32 cellular contexts compared by ENCODE assay signal in the genomic region with DNA sequence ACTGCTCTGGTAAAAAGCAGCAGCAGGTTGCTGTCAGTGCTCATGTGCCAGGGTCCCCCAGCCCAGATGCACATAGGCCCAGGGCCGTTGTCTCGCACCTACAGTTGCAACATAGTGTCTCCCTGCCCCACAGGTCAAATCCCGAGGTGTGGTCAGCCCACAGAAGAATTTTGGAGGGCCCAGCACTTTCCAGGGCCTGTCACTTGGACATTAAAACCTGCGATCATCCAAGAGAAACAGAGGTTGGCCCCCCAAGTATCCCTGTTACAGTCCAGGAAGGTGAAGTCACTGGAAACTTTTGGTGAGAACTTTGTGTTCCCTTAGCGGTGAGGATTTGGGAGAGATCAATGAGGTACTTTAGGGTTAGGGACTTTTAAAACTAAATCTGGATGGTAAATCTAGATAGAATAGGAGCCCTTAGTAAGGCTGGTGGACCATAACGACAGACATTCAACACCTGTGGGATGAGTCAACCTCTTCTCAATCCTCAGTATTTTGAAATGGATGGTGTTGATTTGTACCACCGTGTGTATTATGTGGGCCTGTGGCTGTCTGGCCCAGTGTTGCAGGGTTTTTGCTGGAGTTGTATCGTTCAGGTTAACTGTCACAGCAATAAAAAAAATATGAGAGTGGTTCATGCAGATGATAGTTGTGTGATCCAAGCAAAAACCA. TPM values are rescaled to one million over a fixed set of nuclear protein-coding genes. Genes with fewer than 3 reads are reported as not detected.
DNase-seq lines count a peak whose midpoint lies in the region; ATAC-seq and TF ChIP-seq lines count a peak whose summit lies in the region.
"Had no signal": no experiment of that assay in that cellular context is flagged by ENCODE, and none has a peak within 500 bp of the region (broad histone marks: within the 10 kb centered on the region; RNA-seq: fewer than 3 reads in every experiment).

No MANE protein-coding gene starts in this region.

- no peaks in the 10 kb centered on the region for H3K9me3 ChIP-seq in GM23248 (ENCODE audit: low read depth)
- H3K9me3 ChIP-seq: testis had no signal

- H3K27me3 Mint-ChIP-seq in activated CD8-positive, alpha-beta T cell treated with anti-CD3 and anti-CD28 coated beads for 36 hours, result no peaks in the 10 kb centered on the region
- no peaks in the 10 kb centered on the region for H3K27me3 Mint-ChIP-seq in activated CD8-positive, alpha-beta T cell treated with anti-CD3 and anti-CD28 coated beads, Interleukin-2, amount 10 ng/mL, durations not matched to agents 7 days and 5 days (ENCODE audit: low read depth)
- H3K27me3 Mint-ChIP-seq: activated CD4-positive, alpha-beta T cell treated with anti-CD3 and anti-CD28 coated beads, Interleukin-2, amount 10 ng/mL, durations not matched to agents 24 days and 14 days; effector memory CD8-positive, alpha-beta T cell had no signal

- H3K4me1 Mint-ChIP-seq in activated CD8-positive, alpha-beta T cell treated with anti-CD3 and anti-CD28 coated beads for 36 hours (ENCODE audit: low read depth), result peaks cover 35% of the 10 kb centered on the region
- peaks cover 29% of the 10 kb centered on the region for H3K4me1 Mint-ChIP-seq in activated CD8-positive, alpha-beta T cell treated with anti-CD3 and anti-CD28 coated beads, Interleukin-2, amount 10 ng/mL, durations not matched to agents 7 days and 5 days (ENCODE audit: low read depth)

- H3K27ac Mint-ChIP-seq in activated CD8-positive, alpha-beta T cell treated with anti-CD3 and anti-CD28 coated beads for 36 hours, result no peak overlapping the region
- no peak overlapping the region for H3K27ac Mint-ChIP-seq in activated CD8-positive, alpha-beta T cell treated with anti-CD3 and anti-CD28 coated beads, Interleukin-2, amount 10 ng/mL, durations not matched to agents 7 days and 5 days
- H3K27ac Mint-ChIP-seq: activated CD4-positive, alpha-beta T cell treated with anti-CD3 and anti-CD28 coated beads, Interleukin-2, amount 10 ng/mL, durations not matched to agents 24 days and 14 days; activated T-cell treated with anti-CD3 and anti-CD28 coated beads, Interleukin-2, amount 50 U/mL, for 72 hours; stimulated activated memory B cell treated with anti-CD40 and anti-IgM and Interleukin-4, amounts not matched to agents 10 μg/mL and 1 μg/mL and 100 μg/mL, for 72 hours had no signal

- peak; percentile 38 for ATAC-seq in activated CD8-positive, alpha-beta T cell treated with anti-CD3 and anti-CD28 coated beads for 36 hours
- ATAC-seq in activated CD8-positive, alpha-beta T cell treated with anti-CD3 and anti-CD28 coated beads, Interleukin-2, amount 10 ng/mL, durations not matched to agents 7 days and 5 days, result no peak
- ATAC-seq in sciatic nerve, result peak; percentile 70
- ATAC-seq: activated T-cell treated with anti-CD3 and anti-CD28 coated beads, Interleukin-2, amount 50 U/mL, for 72 hours; effector memory CD8-positive, alpha-beta T cell; stimulated activated memory B cell treated with anti-CD40 and anti-IgM and Interleukin-4, amounts not matched to agents 10 μg/mL and 1 μg/mL and 100 μg/mL, for 72 hours had no signal

- H3K27ac ChIP-seq in GM23248 (no peak overlapping the region), coronary artery (peak overlapping the region; percentile 24 to 75)
- H3K27ac ChIP-seq: testis had no signal

- intact Hi-C loops in activated CD8-positive, alpha-beta T cell treated with anti-CD3 and anti-CD28 coated beads for 36 hours (cut with micrococcal nuclease), result no loop called here
- intact Hi-C loops in sciatic nerve (cut with DNase I), result no loop called here

- H2AFZ ChIP-seq in GM23248, result 0 out of 2 replicates have a peak overlapping the region, but pooled peaks have one; percentile 1

- CTCF ChIA-PET in activated CD8-positive, alpha-beta T cell treated with anti-CD3 and anti-CD28 coated beads for 36 hours (lab: Charles Lee), result interaction anchor here (1.1 to 9.4 kb wide), 4 partner anchors 17 to 84 kb away, joined by 3 to 147 read pairs (median 19); a partner anchor contains a TSS
- CTCF ChIA-PET in activated CD8-positive, alpha-beta T cell treated with anti-CD3 and anti-CD28 coated beads, Interleukin-2, amount 10 ng/mL, durations not matched to agents 7 days and 5 days (lab: Charles Lee), result interaction anchor here (1.0 to 2.9 kb wide), 2 partner anchors 35 to 148 kb away, joined by 4 to 37 read pairs; no protein-coding TSS in a partner anchor

- no peak for TF ChIP-seq CTCF in activated CD8-positive, alpha-beta T cell treated with anti-CD3 and anti-CD28 coated beads for 36 hours (IDR thresholded peaks at IDR 0.05)
- TF ChIP-seq CTCF in coronary artery (IDR thresholded peaks at IDR 0.05), result no peak

- H4K20me1 ChIP-seq in GM23248 (ENCODE audit: insufficient read depth), result no peaks in the 10 kb centered on the region

- no peak overlapping the region for H3K9ac ChIP-seq in GM23248

- H3K4me3 Mint-ChIP-seq in activated CD8-positive, alpha-beta T cell treated with anti-CD3 and anti-CD28 coated beads for 36 hours, result no peak overlapping the region
- H3K4me3 Mint-ChIP-seq in activated CD8-positive, alpha-beta T cell treated with anti-CD3 and anti-CD28 coated beads, Interleukin-2, amount 10 ng/mL, durations not matched to agents 7 days and 5 days, result no peak overlapping the region
- H3K4me3 Mint-ChIP-seq: activated CD4-positive, alpha-beta T cell treated with anti-CD3 and anti-CD28 coated beads, Interleukin-2, amount 10 ng/mL, durations not matched to agents 24 days and 14 days; effector memory CD8-positive, alpha-beta T cell; stimulated activated memory B cell treated with anti-CD40 and anti-IgM and Interleukin-4, amounts not matched to agents 10 μg/mL and 1 μg/mL and 100 μg/mL, for 72 hours had no signal

- no peak overlapping the region for H3K4me3 ChIP-seq in GM23248
- no peak overlapping the region for H3K4me3 ChIP-seq in coronary artery
- H3K4me3 ChIP-seq: testis had no signal

- H3K36me3 ChIP-seq in GM23248 (ENCODE audit: low read depth), result no peaks in the 10 kb centered on the region

- H3K9me3 Mint-ChIP-seq in activated CD8-positive, alpha-beta T cell treated with anti-CD3 and anti-CD28 coated beads for 36 hours, result peaks cover 4% of the 10 kb centered on the region
- H3K9me3 Mint-ChIP-seq in activated CD8-positive, alpha-beta T cell treated with anti-CD3 and anti-CD28 coated beads, Interleukin-2, amount 10 ng/mL, durations not matched to agents 7 days and 5 days (ENCODE audit: insufficient read depth), result no peaks in the 10 kb centered on the region
- H3K9me3 Mint-ChIP-seq: effector memory CD8-positive, alpha-beta T cell had no signal

- no peaks in the 10 kb centered on the region for H3K36me3 Mint-ChIP-seq in activated CD8-positive, alpha-beta T cell treated with anti-CD3 and anti-CD28 coated beads for 36 hours (ENCODE audit: low read depth)
- H3K36me3 Mint-ChIP-seq in activated CD8-positive, alpha-beta T cell treated with anti-CD3 and anti-CD28 coated beads, Interleukin-2, amount 10 ng/mL, durations not matched to agents 7 days and 5 days (ENCODE audit: low read depth), result peaks cover 7% of the 10 kb centered on the region
- H3K36me3 Mint-ChIP-seq: stimulated activated memory B cell treated with anti-CD40 and anti-IgM and Interleukin-4, amounts not matched to agents 10 μg/mL and 1 μg/mL and 100 μg/mL, for 72 hours had no signal

- POLR2A ChIA-PET in activated CD8-positive, alpha-beta T cell treated with anti-CD3 and anti-CD28 coated beads for 36 hours (lab: Charles Lee), result interaction anchor here (0.6 kb wide), 1 partner anchor 28 kb away, joined by 4 read pairs; no protein-coding TSS in a partner anchor
- POLR2A ChIA-PET in activated CD8-positive, alpha-beta T cell treated with anti-CD3 and anti-CD28 coated beads, Interleukin-2, amount 10 ng/mL, durations not matched to agents 7 days and 5 days (lab: Charles Lee), result no interaction called here

- H3K4me1 ChIP-seq in GM23248 (ENCODE audit: insufficient read depth), result peaks cover 32% of the 10 kb centered on the region
- H3K4me1 ChIP-seq: testis had no signal

- H3K4me2 ChIP-seq in GM23248 (ENCODE audit: unreplicated experiment), result no peak overlapping the region

- no peaks in the 10 kb centered on the region for H3K9me2 ChIP-seq in GM23248 (ENCODE audit: insufficient read depth)

- H3K27me3 ChIP-seq in GM23248 (replicated peaks; ENCODE audit: insufficient read depth), result no peaks in the 10 kb centered on the region
- H3K27me3 ChIP-seq: testis had no signal

- in situ Hi-C loops in GM23248 (cut with MboI), result no loop called here

- no peaks in the 10 kb centered on the region for H3K79me2 ChIP-seq in GM23248 (ENCODE audit: insufficient read depth)

- H3F3A ChIP-seq in GM23248 (ENCODE audit: insufficient read depth), result peaks cover 25% of the 10 kb centered on the region

- DNase-seq in activated CD8-positive, alpha-beta T cell treated with anti-CD3 and anti-CD28 coated beads for 36 hours, result no peak
- no peak for DNase-seq in activated CD8-positive, alpha-beta T cell treated with anti-CD3 and anti-CD28 coated beads, Interleukin-2, amount 10 ng/mL, durations not matched to agents 7 days and 5 days
- DNase-seq in GM23248 (no peak), coronary artery (ENCODE audit: low spot score) (no peak), sciatic nerve (ENCODE audit: low spot score) (no peak), AG20443 (ENCODE audit: low spot score) (no peak), NCI-H2081 (lab: John Stamatoyannopoulos, UW) (no peak), NCI-H128 (lab: John Stamatoyannopoulos, UW; ENCODE audit: unreplicated experiment) (no peak)
- DNase-seq: activated CD4-positive, alpha-beta T cell treated with anti-CD3 and anti-CD28 coated beads, Interleukin-2, amount 10 ng/mL, durations not matched to agents 24 days and 14 days; activated T-cell treated with anti-CD3 and anti-CD28 coated beads, Interleukin-2, amount 50 U/mL, for 72 hours; COR-L47; cortex of kidney; effector memory CD8-positive, alpha-beta T cell; head of caudate nucleus; NCI-H1092; NCI-H187; NCI-H526; posterior cingulate gyrus; Right ventricle myocardium superior; stimulated activated CD4-positive, alpha-beta T cell treated with anti-CD3 and anti-CD28 coated beads, Interleukin-4, amount 100 ng/mL, for 4 hours; testis had no signal

- WGBS in GM23248 (ENCODE audit: low coverage in 1 of 2, low lambda C conversion rate in 2 of 2, missing lambda C conversion rate in 2 of 2), 2 experiments, result 80% methylated on average over 8 of the region's 8 CpGs

RNA-seq across cellular contexts. Expression of a gene that starts 19.3 kb away (rescaled TPM):
- not detected for total RNA-seq in activated CD8-positive, alpha-beta T cell treated with anti-CD3 and anti-CD28 coated beads for 36 hours
- not detected for total RNA-seq in activated CD8-positive, alpha-beta T cell treated with anti-CD3 and anti-CD28 coated beads, Interleukin-2, amount 10 ng/mL, durations not matched to agents 7 days and 5 days
- 0.11 TPM in 1 of 2 replicates, not detected in the other for total RNA-seq in GM23248 (2014; rRNA removed; shearing (Covaris generic))
- 0.30 and 0.67 TPM in 2 replicates for polyA plus RNA-seq in GM23248 (2016; fragmentation: Nextera tagmentation; extraction: Ambion mirVana)
- total RNA-seq in sciatic nerve, result not detected
- total RNA-seq: A172; activated CD4-positive, alpha-beta T cell treated with anti-CD3 and anti-CD28 coated beads, Interleukin-2, amount 10 ng/mL, durations not matched to agents 24 days and 14 days; activated naive CD4-positive, alpha-beta T cell treated with anti-CD3 and anti-CD28 coated beads, Interleukin-2, amount 50 U/mL, for 72 hours; activated T-cell treated with anti-CD3 and anti-CD28 coated beads, Interleukin-2, amount 50 U/mL, for 72 hours; cardiac septum; Daoy; lower leg skin; mononuclear cell; Right ventricle myocardium superior; testis had no signal
- polyA plus RNA-seq: esophagus, keratinocyte, neural cell had no signal

RNA-seq across cellular contexts. Expression of a gene that starts 29.3 kb away (rescaled TPM):
- not detected for total RNA-seq in activated CD8-positive, alpha-beta T cell treated with anti-CD3 and anti-CD28 coated beads for 36 hours
- total RNA-seq in activated CD8-positive, alpha-beta T cell treated with anti-CD3 and anti-CD28 coated beads, Interleukin-2, amount 10 ng/mL, durations not matched to agents 7 days and 5 days, result not detected
- not detected in 2 replicates for total RNA-seq in GM23248 (2014; rRNA removed; shearing (Covaris generic))
- 0.23 and 0.39 TPM in 2 replicates for polyA plus RNA-seq in GM23248 (2016; fragmentation: Nextera tagmentation; extraction: Ambion mirVana)
- total RNA-seq in sciatic nerve, result 5.8 TPM
- total RNA-seq: activated CD4-positive, alpha-beta T cell treated with anti-CD3 and anti-CD28 coated beads, Interleukin-2, amount 10 ng/mL, durations not matched to agents 24 days and 14 days; activated naive CD4-positive, alpha-beta T cell treated with anti-CD3 and anti-CD28 coated beads, Interleukin-2, amount 50 U/mL, for 72 hours; activated T-cell treated with anti-CD3 and anti-CD28 coated beads, Interleukin-2, amount 50 U/mL, for 72 hours; Daoy; fibroblast of villous mesenchyme; mononuclear cell had no signal
- polyA plus RNA-seq: keratinocyte had no signal

RNA-seq across cellular contexts. Expression of a gene that starts 32.6 kb away (rescaled TPM):
- total RNA-seq in activated CD8-positive, alpha-beta T cell treated with anti-CD3 and anti-CD28 coated beads for 36 hours, result not detected
- not detected for total RNA-seq in activated CD8-positive, alpha-beta T cell treated with anti-CD3 and anti-CD28 coated beads, Interleukin-2, amount 10 ng/mL, durations not matched to agents 7 days and 5 days
- total RNA-seq in GM23248 (2014; rRNA removed; shearing (Covaris generic)), result 0.76 and 1.2 TPM in 2 replicates
- 3.4 and 3.6 TPM in 2 replicates for polyA plus RNA-seq in GM23248 (2016; fragmentation: Nextera tagmentation; extraction: Ambion mirVana)
- 4.5 TPM for total RNA-seq in sciatic nerve
- total RNA-seq: A172; activated CD4-positive, alpha-beta T cell treated with anti-CD3 and anti-CD28 coated beads, Interleukin-2, amount 10 ng/mL, durations not matched to agents 24 days and 14 days; activated naive CD4-positive, alpha-beta T cell treated with anti-CD3 and anti-CD28 coated beads, Interleukin-2, amount 50 U/mL, for 72 hours; activated T-cell treated with anti-CD3 and anti-CD28 coated beads, Interleukin-2, amount 50 U/mL, for 72 hours; mononuclear cell had no signal
- polyA plus RNA-seq: keratinocyte, neural cell had no signal
